Comparison of ENCODE assay signal across 9 cellular contexts in the genomic region with DNA sequence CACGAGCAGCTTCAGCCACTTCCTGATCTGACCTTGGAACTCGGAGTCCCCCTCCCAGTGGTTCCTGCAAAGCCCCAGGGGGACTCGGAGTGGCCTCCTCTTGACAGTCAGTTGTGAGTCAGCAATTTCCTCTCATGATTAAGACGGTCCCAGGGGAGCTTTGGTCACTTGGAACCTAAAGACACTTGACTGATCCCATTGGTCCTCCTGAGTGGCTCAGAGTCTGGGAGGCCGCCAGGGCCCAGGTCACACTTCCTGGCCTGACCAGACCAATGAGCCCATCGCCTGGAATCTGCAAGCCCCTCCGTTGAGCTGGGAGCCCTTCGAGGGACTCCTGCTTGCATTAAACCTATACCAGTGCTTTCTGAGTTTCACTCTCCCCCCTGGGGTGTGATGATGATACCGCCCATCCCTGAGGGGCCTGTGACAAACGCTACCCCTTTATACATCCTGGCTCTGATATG. TPM values are rescaled to one million over a fixed set of nuclear protein-coding genes. Genes with fewer than 3 reads are reported as not detected.
DNase-seq lines count a peak whose midpoint lies in the region; ATAC-seq and TF ChIP-seq lines count a peak whose summit lies in the region.
"Had no signal": no experiment of that assay in that cellular context is flagged by ENCODE, and none has a peak within 500 bp of the region (broad histone marks: within the 10 kb centered on the region; RNA-seq: fewer than 3 reads in every experiment).

No MANE protein-coding gene starts in this region.

- 48% methylated on average over 6 of the region's 10 CpGs for WGBS in SK-N-SH (ENCODE audit: low lambda C conversion rate)

- H3K27ac ChIP-seq in SK-N-SH (ENCODE audit: low read depth in 2 of 2, low read length in 1 of 2) = no peak overlapping the region

- no peaks in the 10 kb centered on the region for H3K27me3 ChIP-seq in SK-N-SH (ENCODE audit: insufficient read depth)

- no peak for TF ChIP-seq RAD21 in SK-N-SH (IDR thresholded peaks at IDR 0.05; ENCODE audit: low read length)

- CTCF ChIA-PET in SK-N-SH (lab: Yijun Ruan, JAX) = interaction anchor here (0.9 to 3.5 kb wide), 4 partner anchors 8 to 23 kb away, joined by 3 to 17 read pairs (median 4); no protein-coding TSS in a partner anchor

- H2AFZ ChIP-seq in SK-N-SH (ENCODE audit: low read depth) = no peak overlapping the region

- DNase-seq in SK-N-SH (no peak), T1000 (lab: John Stamatoyannopoulos, UW) (peak; percentile 64), stromal cell of bone marrow (ENCODE audit: low read depth) (peak; percentile 33), DMS153 treated with DMSO at 0.1 percent for 48 hours (lab: John Stamatoyannopoulos, UW; ENCODE audit: unreplicated experiment) (no peak), NCI-H446 (lab: John Stamatoyannopoulos, UW) (no peak)

- peak; percentile 13; the same call in 2 of the 3 replicates for ATAC-seq in SK-N-SH treated with all-trans-retinoic acid at 6 μM for 48 hours
- peak; percentile 47 for ATAC-seq in HG02943 (IDR thresholded peaks at IDR 0.05; ENCODE audit: low read depth, unreplicated experiment)
- ATAC-seq in HG03025 (IDR thresholded peaks at IDR 0.05; ENCODE audit: low FRiP score, unreplicated experiment) = no peak

- no peaks in the 10 kb centered on the region for H4K20me1 ChIP-seq in SK-N-SH (ENCODE audit: insufficient read depth)

- H3K4me2 ChIP-seq in SK-N-SH = no peak overlapping the region

- peaks cover 0 to 7% of the 10 kb centered on the region in 2 experiments; a peak in 1 of 4 replicates for H3K4me1 ChIP-seq in SK-N-SH (ENCODE audit: control insufficient read depth in 1 of 2, insufficient read depth in 2 of 2, low read depth in 1 of 2, low read length in 1 of 2)

- H3F3A ChIP-seq in SK-N-SH (replicated peaks; ENCODE audit: insufficient read depth) = no peaks in the 10 kb centered on the region

- POLR2A ChIA-PET in SK-N-SH (lab: Yijun Ruan, JAX) = interaction anchor here (0.6 kb wide), 1 partner anchor 159 kb away, joined by 4 read pairs; no protein-coding TSS in a partner anchor

- no peak for TF ChIP-seq EP300 in SK-N-SH (IDR thresholded peaks at IDR 0.05; ENCODE audit: borderline replicate concordance in 1 of 2, low read depth in 1 of 2, low read length in 1 of 2)

- no peak overlapping the region for H3K4me3 ChIP-seq in SK-N-SH (ENCODE audit: low read depth in 2 of 2, low read length in 1 of 2)

- H3K79me2 ChIP-seq in SK-N-SH (ENCODE audit: insufficient read depth) = no peaks in the 10 kb centered on the region

- H3K9me2 ChIP-seq in SK-N-SH = no peaks in the 10 kb centered on the region

- no peak for TF ChIP-seq CTCF in SK-N-SH (IDR thresholded peaks at IDR 0.05)

- H3K9me3 ChIP-seq in SK-N-SH = no peaks in the 10 kb centered on the region

- H3K9ac ChIP-seq in SK-N-SH = no peak overlapping the region

- no peaks in the 10 kb centered on the region for H3K36me3 ChIP-seq in SK-N-SH (replicated peaks in 1 of 2; ENCODE audit: control insufficient read depth in 1 of 2, insufficient read depth in 2 of 2, low read length in 1 of 2)

TF ChIP-seq in SK-N-SH treated with all-trans-retinoic acid at 6 μM for 48 hours, 23 proteins besides CTCF, POLR2A, EP300 and RAD21 (continues in another document):
- TF ChIP-seq, protein P1, sequence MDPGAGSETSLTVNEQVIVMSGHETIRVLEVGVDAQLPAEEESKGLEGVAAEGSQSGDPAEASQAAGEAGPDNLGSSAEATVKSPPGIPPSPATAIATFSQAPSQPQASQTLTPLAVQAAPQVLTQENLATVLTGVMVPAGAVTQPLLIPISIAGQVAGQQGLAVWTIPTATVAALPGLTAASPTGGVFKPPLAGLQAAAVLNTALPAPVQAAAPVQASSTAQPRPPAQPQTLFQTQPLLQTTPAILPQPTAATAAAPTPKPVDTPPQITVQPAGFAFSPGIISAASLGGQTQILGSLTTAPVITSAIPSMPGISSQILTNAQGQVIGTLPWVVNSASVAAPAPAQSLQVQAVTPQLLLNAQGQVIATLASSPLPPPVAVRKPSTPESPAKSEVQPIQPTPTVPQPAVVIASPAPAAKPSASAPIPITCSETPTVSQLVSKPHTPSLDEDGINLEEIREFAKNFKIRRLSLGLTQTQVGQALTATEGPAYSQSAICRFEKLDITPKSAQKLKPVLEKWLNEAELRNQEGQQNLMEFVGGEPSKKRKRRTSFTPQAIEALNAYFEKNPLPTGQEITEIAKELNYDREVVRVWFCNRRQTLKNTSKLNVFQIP (CRISPR knock-in tag; IDR thresholded peaks at IDR 0.05; ENCODE audit: borderline replicate concordance, low read depth) = no peak
- TF ChIP-seq, protein P2, sequence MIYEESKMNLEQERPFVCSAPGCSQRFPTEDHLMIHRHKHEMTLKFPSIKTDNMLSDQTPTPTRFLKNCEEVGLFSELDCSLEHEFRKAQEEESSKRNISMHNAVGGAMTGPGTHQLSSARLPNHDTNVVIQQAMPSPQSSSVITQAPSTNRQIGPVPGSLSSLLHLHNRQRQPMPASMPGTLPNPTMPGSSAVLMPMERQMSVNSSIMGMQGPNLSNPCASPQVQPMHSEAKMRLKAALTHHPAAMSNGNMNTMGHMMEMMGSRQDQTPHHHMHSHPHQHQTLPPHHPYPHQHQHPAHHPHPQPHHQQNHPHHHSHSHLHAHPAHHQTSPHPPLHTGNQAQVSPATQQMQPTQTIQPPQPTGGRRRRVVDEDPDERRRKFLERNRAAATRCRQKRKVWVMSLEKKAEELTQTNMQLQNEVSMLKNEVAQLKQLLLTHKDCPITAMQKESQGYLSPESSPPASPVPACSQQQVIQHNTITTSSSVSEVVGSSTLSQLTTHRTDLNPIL (CRISPR knock-in tag; IDR thresholded peaks at IDR 0.05; ENCODE audit: low read depth) = no peak
- TF ChIP-seq ZNF565 (CRISPR knock-in tag; conservative IDR thresholded peaks at IDR 0.05; ENCODE audit: low read depth) (no peak), RARB (CRISPR knock-in tag; IDR thresholded peaks at IDR 0.05) (no peak), PPARA (CRISPR knock-in tag; IDR thresholded peaks at IDR 0.05; ENCODE audit: borderline replicate concordance) (no peak), SNAI2 (CRISPR knock-in tag; IDR thresholded peaks at IDR 0.05) (no peak), GLIS3 (CRISPR knock-in tag; IDR thresholded peaks at IDR 0.05) (no peak), ESRRG (CRISPR knock-in tag; IDR thresholded peaks at IDR 0.05) (no peak), ZNF70 (CRISPR knock-in tag; IDR thresholded peaks at IDR 0.05) (no peak), TOX (CRISPR knock-in tag; IDR thresholded peaks at IDR 0.05; ENCODE audit: borderline replicate concordance) (no peak), OSR1 (CRISPR knock-in tag; IDR thresholded peaks at IDR 0.05) (no peak), TCF4 (CRISPR knock-in tag; IDR thresholded peaks at IDR 0.05; ENCODE audit: borderline replicate concordance) (no peak), ARNTL (CRISPR knock-in tag; IDR thresholded peaks at IDR 0.05; ENCODE audit: borderline replicate concordance, low read depth) (no peak)

TF ChIP-seq in SK-N-SH, 30 proteins besides CTCF, POLR2A, EP300 and RAD21 (continues in another document):
- TF ChIP-seq TEAD4 (IDR thresholded peaks at IDR 0.05; ENCODE audit: borderline replicate concordance, insufficient read depth) = no peak
- no peak for TF ChIP-seq RCOR1 (IDR thresholded peaks at IDR 0.05; ENCODE audit: low read length)
- TF ChIP-seq, protein P3, sequence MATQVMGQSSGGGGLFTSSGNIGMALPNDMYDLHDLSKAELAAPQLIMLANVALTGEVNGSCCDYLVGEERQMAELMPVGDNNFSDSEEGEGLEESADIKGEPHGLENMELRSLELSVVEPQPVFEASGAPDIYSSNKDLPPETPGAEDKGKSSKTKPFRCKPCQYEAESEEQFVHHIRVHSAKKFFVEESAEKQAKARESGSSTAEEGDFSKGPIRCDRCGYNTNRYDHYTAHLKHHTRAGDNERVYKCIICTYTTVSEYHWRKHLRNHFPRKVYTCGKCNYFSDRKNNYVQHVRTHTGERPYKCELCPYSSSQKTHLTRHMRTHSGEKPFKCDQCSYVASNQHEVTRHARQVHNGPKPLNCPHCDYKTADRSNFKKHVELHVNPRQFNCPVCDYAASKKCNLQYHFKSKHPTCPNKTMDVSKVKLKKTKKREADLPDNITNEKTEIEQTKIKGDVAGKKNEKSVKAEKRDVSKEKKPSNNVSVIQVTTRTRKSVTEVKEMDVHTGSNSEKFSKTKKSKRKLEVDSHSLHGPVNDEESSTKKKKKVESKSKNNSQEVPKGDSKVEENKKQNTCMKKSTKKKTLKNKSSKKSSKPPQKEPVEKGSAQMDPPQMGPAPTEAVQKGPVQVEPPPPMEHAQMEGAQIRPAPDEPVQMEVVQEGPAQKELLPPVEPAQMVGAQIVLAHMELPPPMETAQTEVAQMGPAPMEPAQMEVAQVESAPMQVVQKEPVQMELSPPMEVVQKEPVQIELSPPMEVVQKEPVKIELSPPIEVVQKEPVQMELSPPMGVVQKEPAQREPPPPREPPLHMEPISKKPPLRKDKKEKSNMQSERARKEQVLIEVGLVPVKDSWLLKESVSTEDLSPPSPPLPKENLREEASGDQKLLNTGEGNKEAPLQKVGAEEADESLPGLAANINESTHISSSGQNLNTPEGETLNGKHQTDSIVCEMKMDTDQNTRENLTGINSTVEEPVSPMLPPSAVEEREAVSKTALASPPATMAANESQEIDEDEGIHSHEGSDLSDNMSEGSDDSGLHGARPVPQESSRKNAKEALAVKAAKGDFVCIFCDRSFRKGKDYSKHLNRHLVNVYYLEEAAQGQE (IDR thresholded peaks at IDR 0.05; ENCODE audit: low read depth, low read length) = no peak
- no peak for TF ChIP-seq GABPA (IDR thresholded peaks at IDR 0.05; ENCODE audit: low read depth)
- TF ChIP-seq, protein P4, sequence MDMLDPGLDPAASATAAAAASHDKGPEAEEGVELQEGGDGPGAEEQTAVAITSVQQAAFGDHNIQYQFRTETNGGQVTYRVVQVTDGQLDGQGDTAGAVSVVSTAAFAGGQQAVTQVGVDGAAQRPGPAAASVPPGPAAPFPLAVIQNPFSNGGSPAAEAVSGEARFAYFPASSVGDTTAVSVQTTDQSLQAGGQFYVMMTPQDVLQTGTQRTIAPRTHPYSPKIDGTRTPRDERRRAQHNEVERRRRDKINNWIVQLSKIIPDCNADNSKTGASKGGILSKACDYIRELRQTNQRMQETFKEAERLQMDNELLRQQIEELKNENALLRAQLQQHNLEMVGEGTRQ (IDR thresholded peaks at IDR 0.05; ENCODE audit: borderline replicate concordance, low read depth, low read length) = no peak
- no peak for TF ChIP-seq TAF1 (IDR thresholded peaks at IDR 0.05; ENCODE audit: borderline replicate concordance, low read depth, low read length)

RNA-seq across cellular contexts. Expression of a gene that starts 29.1 kb away (rescaled TPM):
- 61.7 and 68.4 TPM in 2 replicates for polyA plus RNA-seq in SK-N-SH (2012; rRNA removed)
- 34.9 and 52.3 TPM in 2 replicates for polyA plus RNA-seq in SK-N-SH (2012; cell fraction: cytosol; rRNA removed)
- polyA plus RNA-seq in SK-N-SH (2012; cell fraction: nucleus; rRNA removed) = 80.2 and 104 TPM in 2 replicates

RNA-seq across cellular contexts. Expression of a gene that starts 45.9 kb away (rescaled TPM):
- not detected in 2 replicates for polyA plus RNA-seq in SK-N-SH (2012; rRNA removed)
- polyA plus RNA-seq in SK-N-SH (2012; cell fraction: cytosol; rRNA removed) = not detected in 2 replicates
- not detected in 2 replicates for polyA plus RNA-seq in SK-N-SH (2012; cell fraction: nucleus; rRNA removed)
- polyA plus RNA-seq: AG04450 had no signal

RNA-seq across cellular contexts. Expression of a gene that starts 46.1 kb away (rescaled TPM):
- 0.15 and 0.33 TPM in 2 replicates for polyA plus RNA-seq in SK-N-SH (2012; rRNA removed)
- polyA plus RNA-seq in SK-N-SH (2012; cell fraction: cytosol; rRNA removed) = 0.14 and 0.16 TPM in 2 replicates
- 0.11 and 0.29 TPM in 2 replicates for polyA plus RNA-seq in SK-N-SH (2012; cell fraction: nucleus; rRNA removed)

Comparison
In these comparisons a context has a peak if more than half of its experiments do, and no peak if none do; other contexts are left out.
1. DNase-seq: peak in T1000 (single experiment) and stromal cell of bone marrow (single experiment); none in SK-N-SH (single experiment), DMS153 treated with DMSO at 0.1 percent for 48 hours (single experiment) and NCI-H446 (0 of 2).